ENCODE assay signal across 18 cellular contexts in the genomic region with DNA sequence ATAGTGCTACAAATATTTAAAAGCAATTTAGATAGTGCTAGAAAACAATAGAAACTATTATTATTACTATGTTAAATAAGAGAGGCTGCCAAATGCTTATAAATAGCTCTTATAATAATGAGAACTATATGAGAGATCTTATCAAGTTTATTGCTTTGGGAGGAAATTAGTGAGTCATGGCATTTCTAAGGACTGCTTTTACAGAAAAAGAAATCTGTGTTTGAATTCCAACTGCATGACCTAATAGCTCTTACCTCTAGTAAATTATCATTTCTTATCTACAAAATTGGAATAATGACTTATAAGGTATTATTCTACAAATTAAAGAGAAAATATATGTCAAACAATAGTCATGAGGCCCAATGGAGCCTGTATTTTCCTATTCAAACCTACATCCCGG.
DNase-seq lines count a peak whose midpoint lies in the region; ATAC-seq and TF ChIP-seq lines count a peak whose summit lies in the region.
"Had no signal": no experiment of that assay in that cellular context is flagged by ENCODE, and none has a peak within 500 bp of the region (broad histone marks: within the 10 kb centered on the region; RNA-seq: fewer than 3 reads in every experiment).

No MANE protein-coding gene starts in this region.

- ATAC-seq in SK-N-SH treated with all-trans-retinoic acid at 6 μM for 48 hours (no peak), RWPE2 (ENCODE audit: low read depth) (peak; percentile 54), left lung (peak; percentile 41), HG03354 (IDR thresholded peaks at IDR 0.05; ENCODE audit: poor library complexity, severe bottlenecking, unreplicated experiment) (no peak)

- H3K27me3 ChIP-seq in SK-N-SH (ENCODE audit: insufficient read depth), result no peaks in the 10 kb centered on the region
- H3K27me3 ChIP-seq in RWPE2 (ENCODE audit: insufficient read depth, poor library complexity, severe bottlenecking), result no peaks in the 10 kb centered on the region
- no peaks in the 10 kb centered on the region for H3K27me3 ChIP-seq in left lung
- H3K27me3 ChIP-seq in thyroid gland, result no peaks in the 10 kb centered on the region

- no peak for DNase-seq in SK-N-SH
- DNase-seq in RWPE2 (ENCODE audit: low spot score), result no peak
- DNase-seq in left lung, result no peak
- DNase-seq in thyroid gland, result no peak
- DNase-seq in NCI-H748 treated with DMSO at 0.1 percent for 48 hours (lab: John Stamatoyannopoulos, UW), result no peak
- DNase-seq in NK-92 (lab: John Stamatoyannopoulos, UW; ENCODE audit: unreplicated experiment), result no peak
- DNase-seq: C1 segment of cervical spinal cord, COR-L47, EL, GOT3, MM.1S, NCI-H1105, NCI-H1694, NCI-H2227 treated with DMSO at 0.1 percent for 48 hours, NCI-H524, SHP77 treated with DMSO at 0.1 percent for 48 hours had no signal

- 6% methylated on average over 1 of the region's 1 CpG for WGBS in SK-N-SH (ENCODE audit: low lambda C conversion rate)
- 84 to 93% methylated on average over 1 of the region's 1 CpG for WGBS in thyroid gland, 2 donors

- no peak overlapping the region for H3K9ac ChIP-seq in SK-N-SH

- TF ChIP-seq EP300 in SK-N-SH (IDR thresholded peaks at IDR 0.05; ENCODE audit: borderline replicate concordance in 1 of 2, low read depth in 1 of 2, low read length in 1 of 2), result no peak

- no peak for TF ChIP-seq CTCF in SK-N-SH (IDR thresholded peaks at IDR 0.05)
- TF ChIP-seq CTCF in RWPE2 (IDR thresholded peaks at IDR 0.05; ENCODE audit: poor library complexity, severe bottlenecking), result no peak
- no peak for TF ChIP-seq CTCF in left lung (IDR thresholded peaks at IDR 0.05)
- no peak for TF ChIP-seq CTCF in thyroid gland (IDR thresholded peaks at IDR 0.05)

- CTCF ChIA-PET in SK-N-SH (lab: Yijun Ruan, JAX), result no interaction called here

- no peaks in the 10 kb centered on the region for H3K36me3 ChIP-seq in SK-N-SH (replicated peaks in 1 of 2; ENCODE audit: control insufficient read depth in 1 of 2, insufficient read depth in 2 of 2, low read length in 1 of 2)
- no peaks in the 10 kb centered on the region for H3K36me3 ChIP-seq in RWPE2 (ENCODE audit: low read depth)
- no peaks in the 10 kb centered on the region for H3K36me3 ChIP-seq in left lung
- H3K36me3 ChIP-seq in thyroid gland, result no peaks in the 10 kb centered on the region

- TF ChIP-seq RAD21 in SK-N-SH (IDR thresholded peaks at IDR 0.05; ENCODE audit: low read length), result no peak

- H3K79me2 ChIP-seq in SK-N-SH (ENCODE audit: insufficient read depth), result no peaks in the 10 kb centered on the region

- H3K9me3 ChIP-seq in SK-N-SH (no peaks in the 10 kb centered on the region), RWPE2 (ENCODE audit: severe bottlenecking) (no peaks in the 10 kb centered on the region), left lung (no peaks in the 10 kb centered on the region), thyroid gland (no peaks in the 10 kb centered on the region)

- intact Hi-C loops in left lung (cut with DNase I) (no loop called here), thyroid gland (cut with DNase I) (no loop called here)

- H3K9me2 ChIP-seq in SK-N-SH, result no peaks in the 10 kb centered on the region

- H2AFZ ChIP-seq in SK-N-SH (ENCODE audit: low read depth), result no peak overlapping the region

- H3F3A ChIP-seq in SK-N-SH (replicated peaks; ENCODE audit: insufficient read depth), result no peaks in the 10 kb centered on the region

- no peaks in the 10 kb centered on the region for H3K4me1 ChIP-seq in SK-N-SH (ENCODE audit: control insufficient read depth in 1 of 2, insufficient read depth in 2 of 2, low read depth in 1 of 2, low read length in 1 of 2)
- H3K4me1 ChIP-seq in RWPE2 (ENCODE audit: insufficient read depth, poor library complexity, severe bottlenecking), result no peaks in the 10 kb centered on the region
- no peaks in the 10 kb centered on the region for H3K4me1 ChIP-seq in left lung
- no peaks in the 10 kb centered on the region for H3K4me1 ChIP-seq in thyroid gland

- POLR2A ChIA-PET in SK-N-SH (lab: Yijun Ruan, JAX), result no interaction called here

- no peaks in the 10 kb centered on the region for H4K20me1 ChIP-seq in SK-N-SH (ENCODE audit: insufficient read depth)

- no peak for TF ChIP-seq POLR2A in thyroid gland (IDR thresholded peaks at IDR 0.05)

- H3K4me2 ChIP-seq in SK-N-SH, result no peak overlapping the region

- H3K27ac ChIP-seq in SK-N-SH (ENCODE audit: low read depth in 2 of 2, low read length in 1 of 2) (no peak overlapping the region), RWPE2 (ENCODE audit: poor library complexity, severe bottlenecking) (no peak overlapping the region), left lung (no peak overlapping the region), thyroid gland (no peak overlapping the region)

- H3K4me3 ChIP-seq in SK-N-SH (ENCODE audit: low read depth in 2 of 2, low read length in 1 of 2) (no peak overlapping the region), RWPE2 (ENCODE audit: severe bottlenecking) (no peak overlapping the region), left lung (no peak overlapping the region), thyroid gland (replicated peaks in 1 of 3) (no peak overlapping the region)

TF ChIP-seq in SK-N-SH treated with all-trans-retinoic acid at 6 μM for 48 hours, 23 proteins besides CTCF, POLR2A, EP300 and RAD21 (continues in another document):
- TF ChIP-seq GLIS3 (CRISPR knock-in tag; IDR thresholded peaks at IDR 0.05), result no peak
- TF ChIP-seq ZNF70 (CRISPR knock-in tag; IDR thresholded peaks at IDR 0.05), result no peak
- TF ChIP-seq ZFP3 (CRISPR knock-in tag; IDR thresholded peaks at IDR 0.05), result peak; percentile 35; the same call in 1 of the 2 replicates
- no peak for TF ChIP-seq RARB (CRISPR knock-in tag; IDR thresholded peaks at IDR 0.05)
- no peak for TF ChIP-seq PPARA (CRISPR knock-in tag; IDR thresholded peaks at IDR 0.05; ENCODE audit: borderline replicate concordance)
- TF ChIP-seq, protein P1, sequence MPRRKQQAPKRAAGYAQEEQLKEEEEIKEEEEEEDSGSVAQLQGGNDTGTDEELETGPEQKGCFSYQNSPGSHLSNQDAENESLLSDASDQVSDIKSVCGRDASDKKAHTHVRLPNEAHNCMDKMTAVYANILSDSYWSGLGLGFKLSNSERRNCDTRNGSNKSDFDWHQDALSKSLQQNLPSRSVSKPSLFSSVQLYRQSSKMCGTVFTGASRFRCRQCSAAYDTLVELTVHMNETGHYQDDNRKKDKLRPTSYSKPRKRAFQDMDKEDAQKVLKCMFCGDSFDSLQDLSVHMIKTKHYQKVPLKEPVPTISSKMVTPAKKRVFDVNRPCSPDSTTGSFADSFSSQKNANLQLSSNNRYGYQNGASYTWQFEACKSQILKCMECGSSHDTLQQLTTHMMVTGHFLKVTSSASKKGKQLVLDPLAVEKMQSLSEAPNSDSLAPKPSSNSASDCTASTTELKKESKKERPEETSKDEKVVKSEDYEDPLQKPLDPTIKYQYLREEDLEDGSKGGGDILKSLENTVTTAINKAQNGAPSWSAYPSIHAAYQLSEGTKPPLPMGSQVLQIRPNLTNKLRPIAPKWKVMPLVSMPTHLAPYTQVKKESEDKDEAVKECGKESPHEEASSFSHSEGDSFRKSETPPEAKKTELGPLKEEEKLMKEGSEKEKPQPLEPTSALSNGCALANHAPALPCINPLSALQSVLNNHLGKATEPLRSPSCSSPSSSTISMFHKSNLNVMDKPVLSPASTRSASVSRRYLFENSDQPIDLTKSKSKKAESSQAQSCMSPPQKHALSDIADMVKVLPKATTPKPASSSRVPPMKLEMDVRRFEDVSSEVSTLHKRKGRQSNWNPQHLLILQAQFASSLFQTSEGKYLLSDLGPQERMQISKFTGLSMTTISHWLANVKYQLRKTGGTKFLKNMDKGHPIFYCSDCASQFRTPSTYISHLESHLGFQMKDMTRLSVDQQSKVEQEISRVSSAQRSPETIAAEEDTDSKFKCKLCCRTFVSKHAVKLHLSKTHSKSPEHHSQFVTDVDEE (CRISPR knock-in tag; IDR thresholded peaks at IDR 0.05), result no peak
- no peak for TF ChIP-seq BACH2 (CRISPR knock-in tag; IDR thresholded peaks at IDR 0.05; ENCODE audit: borderline replicate concordance)
- TF ChIP-seq ZC3H10 (CRISPR knock-in tag; IDR thresholded peaks at IDR 0.05), result no peak
- no peak for TF ChIP-seq CSDC2 (CRISPR knock-in tag; IDR thresholded peaks at IDR 0.05)

TF ChIP-seq in SK-N-SH, 30 proteins besides CTCF, POLR2A, EP300 and RAD21:
- TF ChIP-seq, protein P2, sequence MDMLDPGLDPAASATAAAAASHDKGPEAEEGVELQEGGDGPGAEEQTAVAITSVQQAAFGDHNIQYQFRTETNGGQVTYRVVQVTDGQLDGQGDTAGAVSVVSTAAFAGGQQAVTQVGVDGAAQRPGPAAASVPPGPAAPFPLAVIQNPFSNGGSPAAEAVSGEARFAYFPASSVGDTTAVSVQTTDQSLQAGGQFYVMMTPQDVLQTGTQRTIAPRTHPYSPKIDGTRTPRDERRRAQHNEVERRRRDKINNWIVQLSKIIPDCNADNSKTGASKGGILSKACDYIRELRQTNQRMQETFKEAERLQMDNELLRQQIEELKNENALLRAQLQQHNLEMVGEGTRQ (IDR thresholded peaks at IDR 0.05; ENCODE audit: borderline replicate concordance, low read depth, low read length), result no peak
- no peak for TF ChIP-seq MXI1 (IDR thresholded peaks at IDR 0.05; ENCODE audit: low read depth, low read length)
- no peak for TF ChIP-seq SIN3A (IDR thresholded peaks at IDR 0.05; ENCODE audit: borderline replicate concordance, low read depth, low read length)
- TF ChIP-seq, protein P3, sequence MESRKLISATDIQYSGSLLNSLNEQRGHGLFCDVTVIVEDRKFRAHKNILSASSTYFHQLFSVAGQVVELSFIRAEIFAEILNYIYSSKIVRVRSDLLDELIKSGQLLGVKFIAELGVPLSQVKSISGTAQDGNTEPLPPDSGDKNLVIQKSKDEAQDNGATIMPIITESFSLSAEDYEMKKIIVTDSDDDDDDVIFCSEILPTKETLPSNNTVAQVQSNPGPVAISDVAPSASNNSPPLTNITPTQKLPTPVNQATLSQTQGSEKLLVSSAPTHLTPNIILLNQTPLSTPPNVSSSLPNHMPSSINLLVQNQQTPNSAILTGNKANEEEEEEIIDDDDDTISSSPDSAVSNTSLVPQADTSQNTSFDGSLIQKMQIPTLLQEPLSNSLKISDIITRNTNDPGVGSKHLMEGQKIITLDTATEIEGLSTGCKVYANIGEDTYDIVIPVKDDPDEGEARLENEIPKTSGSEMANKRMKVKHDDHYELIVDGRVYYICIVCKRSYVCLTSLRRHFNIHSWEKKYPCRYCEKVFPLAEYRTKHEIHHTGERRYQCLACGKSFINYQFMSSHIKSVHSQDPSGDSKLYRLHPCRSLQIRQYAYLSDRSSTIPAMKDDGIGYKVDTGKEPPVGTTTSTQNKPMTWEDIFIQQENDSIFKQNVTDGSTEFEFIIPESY (IDR thresholded peaks at IDR 0.05; ENCODE audit: borderline replicate concordance, low read depth), result no peak
TF ChIP-seq in SK-N-SH: peak in this region for 0.

Comparison
In these comparisons a context has a peak if more than half of its experiments do, and no peak if none do; other contexts are left out.
1. ATAC-seq: peak in RWPE2 (single experiment) and left lung (single experiment); none in SK-N-SH treated with all-trans-retinoic acid at 6 μM for 48 hours (single experiment) and HG03354 (single experiment).